ENCODE assay signal across 1 cellular context in genomic region chr3:64214002-64214696, GRCh38.
TF ChIP-seq lines count a peak whose summit lies in the region.

No MANE protein-coding gene starts in this region.

TF ChIP-seq in SK-N-SH treated with all-trans-retinoic acid at 6 μM for 48 hours, 23 proteins besides CTCF, POLR2A, EP300 and RAD21 (continued from another document):
- no peak for TF ChIP-seq CSRNP3 (CRISPR knock-in tag; IDR thresholded peaks at IDR 0.05)
- TF ChIP-seq BACH2 (CRISPR knock-in tag; IDR thresholded peaks at IDR 0.05; ENCODE audit: borderline replicate concordance), result no peak
- 0 out of 2 replicates have a peak, but pooled peaks have one; percentile 12 for TF ChIP-seq TOX (CRISPR knock-in tag; IDR thresholded peaks at IDR 0.05; ENCODE audit: borderline replicate concordance)
